In the genomic region with DNA sequence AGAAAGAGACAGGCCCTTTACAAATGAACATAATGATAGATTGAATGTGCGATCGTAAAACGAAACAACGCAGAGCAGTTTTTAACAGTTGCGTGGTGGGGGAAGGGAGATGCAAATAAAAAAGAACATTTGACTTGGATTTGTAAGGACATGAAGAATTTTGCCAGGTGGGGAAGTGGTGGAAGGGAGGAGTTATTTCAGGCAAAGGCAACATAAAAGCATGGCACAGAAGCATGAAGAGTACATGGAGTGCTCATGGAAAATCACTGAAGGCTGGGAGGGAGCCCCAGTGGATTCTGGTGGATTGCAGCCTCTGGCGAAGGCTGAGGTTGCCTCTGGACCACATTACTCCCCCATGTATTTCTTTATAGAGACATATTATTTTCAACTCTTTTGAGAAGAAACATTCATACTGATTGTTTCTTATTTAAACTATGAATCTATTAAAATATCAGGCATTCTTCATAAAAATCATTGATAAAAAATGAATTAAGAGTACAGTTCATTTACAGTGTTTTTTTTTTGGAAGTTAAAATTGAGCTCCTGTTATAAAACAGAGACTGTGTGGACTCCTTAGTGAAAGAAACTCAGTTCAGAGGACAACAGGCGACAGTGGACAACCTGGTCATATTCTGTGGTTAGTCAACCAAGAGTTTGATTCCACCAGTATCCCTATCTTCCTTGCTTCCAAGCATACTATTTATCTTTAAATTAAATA, we compare ENCODE assay signal across 11 cellular contexts. TPM values are rescaled to one million over a fixed set of nuclear protein-coding genes. Genes with fewer than 3 reads are reported as not detected.
A peak's percentile ranks its signal among the peaks of the same experiment; 100 is the strongest.
DNase-seq lines count a peak whose midpoint lies in the region; ATAC-seq and TF ChIP-seq lines count a peak whose summit lies in the region.
"Had no signal": no experiment of that assay in that cellular context is flagged by ENCODE, and none has a peak within 500 bp of the region (broad histone marks: within the 10 kb centered on the region; RNA-seq: fewer than 3 reads in every experiment).

No MANE protein-coding gene starts in this region.

- H3K36me3 ChIP-seq in SJCRH30 (peaks cover 7% of the 10 kb centered on the region; the same call in 1 of the 2 replicates), right atrium auricular region (peaks cover 7% of the 10 kb centered on the region), smooth muscle cell (ENCODE audit: low read depth) (no peaks in the 10 kb centered on the region), H7 (replicated peaks; ENCODE audit: control insufficient read depth, insufficient read depth, low read length) (no peaks in the 10 kb centered on the region)
- H3K36me3 ChIP-seq: BLaER1 treated with 17β-estradiol and CSF1 and Interleukin-3, amounts not matched to agents 10 nM and 100 nM had no signal

- whole genome bisulfite sequencing in smooth muscle cell (ENCODE audit: low lambda C conversion rate), result 72% methylated on average over 7 of the region's 7 CpGs

- H3K4me2 ChIP-seq in smooth muscle cell, result peak overlapping the region; percentile 52

- peaks cover 31% of the 10 kb centered on the region for H3K79me2 ChIP-seq in smooth muscle cell (ENCODE audit: low read depth)

- no peak overlapping the region for H3K9ac ChIP-seq in smooth muscle cell (ENCODE audit: low read depth)
- H3K9ac ChIP-seq: BLaER1 treated with 17β-estradiol and CSF1 and Interleukin-3, amounts not matched to agents 10 nM and 100 nM had no signal

- CTCF ChIA-PET in GM10248 (lab: Yijun Ruan, JAX), result interaction anchor here (0.6 to 3.0 kb wide), 37 partner anchors 10 to 578 kb away, joined by 3 to 18 read pairs (median 4); partner anchors contain the start of gene STARD13

- no peak overlapping the region for H2AFZ ChIP-seq in smooth muscle cell (ENCODE audit: low read depth)

- peaks cover 8% of the 10 kb centered on the region; the same call in 1 of the 2 replicates for H3K9me3 ChIP-seq in SJCRH30 (replicated peaks)
- peaks cover 0 to 9% of the 10 kb centered on the region in 2 donors for H3K9me3 ChIP-seq in right atrium auricular region
- H3K9me3 ChIP-seq in smooth muscle cell (replicated peaks; ENCODE audit: low read depth), result no peaks in the 10 kb centered on the region

- H4K20me1 ChIP-seq in smooth muscle cell (ENCODE audit: low read depth), result no peaks in the 10 kb centered on the region
- H4K20me1 ChIP-seq: BLaER1 treated with 17β-estradiol and CSF1 and Interleukin-3, amounts not matched to agents 10 nM and 100 nM had no signal

- peak; percentile 14 for ATAC-seq in GM21529 (IDR thresholded peaks at IDR 0.05; ENCODE audit: unreplicated experiment)
- no peak for ATAC-seq in GM21447 (IDR thresholded peaks at IDR 0.05; ENCODE audit: unreplicated experiment)

- H3K27ac ChIP-seq in SJCRH30 (peak overlapping the region; percentile 95), right atrium auricular region (peak overlapping the region; percentile 65 to 69), smooth muscle cell (ENCODE audit: low read depth) (peak overlapping the region; percentile 9)

- POLR2A ChIA-PET in GM10248 (lab: Yijun Ruan, JAX), result no interaction called here

- TF ChIP-seq CTCF in right atrium auricular region (IDR thresholded peaks at IDR 0.05) (no peak), smooth muscle cell (IDR thresholded peaks at IDR 0.05; ENCODE audit: borderline replicate concordance, insufficient read depth, poor library complexity, severe bottlenecking) (no peak), GM10248 (IDR thresholded peaks at IDR 0.05; ENCODE audit: control extremely low read depth, extremely low read depth, low read depth, missing control alignments) (no peak)

- no peak overlapping the region for H3K4me3 ChIP-seq in SJCRH30
- H3K4me3 ChIP-seq in right atrium auricular region, result no peak overlapping the region
- no peak overlapping the region for H3K4me3 ChIP-seq in smooth muscle cell
- H3K4me3 ChIP-seq in H7 (ENCODE audit: insufficient read depth, low read depth, low read length), result no peak overlapping the region
- H3K4me3 ChIP-seq: BLaER1 treated with 17β-estradiol and CSF1 and Interleukin-3, amounts not matched to agents 10 nM and 100 nM had no signal

- H3F3A ChIP-seq in smooth muscle cell (ENCODE audit: low read depth), result peaks cover 20% of the 10 kb centered on the region

- H3K4me1 ChIP-seq in SJCRH30 (peaks cover 35% of the 10 kb centered on the region), right atrium auricular region (peaks cover 0 to 62% of the 10 kb centered on the region in 2 donors), smooth muscle cell (ENCODE audit: low read depth) (peaks cover 21% of the 10 kb centered on the region)

- H3K27me3 ChIP-seq in SJCRH30 (no peaks in the 10 kb centered on the region), right atrium auricular region (no peaks in the 10 kb centered on the region), smooth muscle cell (ENCODE audit: low read depth) (no peaks in the 10 kb centered on the region), H7 (ENCODE audit: control insufficient read depth, insufficient read depth, low read length) (no peaks in the 10 kb centered on the region)
- H3K27me3 ChIP-seq: BLaER1 treated with 17β-estradiol and CSF1 and Interleukin-3, amounts not matched to agents 10 nM and 100 nM had no signal

- peak in 1 of 2 experiments; percentile 31 for DNase-seq in SJCRH30
- DNase-seq in right atrium auricular region (ENCODE audit: low spot score), result no peak
- no peak for DNase-seq in smooth muscle cell (lab: John Stamatoyannopoulos, UW; ENCODE audit: unreplicated experiment)
- no peak for DNase-seq in mucosa of gallbladder (ENCODE audit: low spot score)
- DNase-seq in GM10248 (ENCODE audit: extremely low spot score), result no peak
- no peak for DNase-seq in H7
- DNase-seq: effector CD8-positive, alpha-beta T cell; NCI-H2107 had no signal

RNA-seq across cellular contexts. Expression of gene STARD13, which starts 57.5 kb away (rescaled TPM):
- total RNA-seq in SJCRH30 (2014; rRNA removed; shearing (Covaris generic)), result 29.1 and 35.1 TPM in 2 replicates
- 10 to 100 TPM; 21.6 to 23.3 TPM for total RNA-seq in right atrium auricular region
- total RNA-seq in smooth muscle cell, result 18.8 and 19.0 TPM in 2 replicates
- 12.4 and 15.2 TPM in 2 replicates for polyA plus RNA-seq in smooth muscle cell
- 36.1 TPM for total RNA-seq in mucosa of gallbladder
- total RNA-seq in H7 (2014; rRNA removed; shearing (Covaris generic)), result 0.73 and 3.0 TPM in 2 replicates

Comparison
In these comparisons a context has a peak if more than half of its experiments do, and no peak if none do; other contexts are left out.
1. H3K27ac ChIP-seq: peak in every context shown above with its lines; median percentile 95 in SJCRH30; 67 in right atrium auricular region; 9 in smooth muscle cell.